ENCODE assay signal across 25 cellular contexts in the genomic region with DNA sequence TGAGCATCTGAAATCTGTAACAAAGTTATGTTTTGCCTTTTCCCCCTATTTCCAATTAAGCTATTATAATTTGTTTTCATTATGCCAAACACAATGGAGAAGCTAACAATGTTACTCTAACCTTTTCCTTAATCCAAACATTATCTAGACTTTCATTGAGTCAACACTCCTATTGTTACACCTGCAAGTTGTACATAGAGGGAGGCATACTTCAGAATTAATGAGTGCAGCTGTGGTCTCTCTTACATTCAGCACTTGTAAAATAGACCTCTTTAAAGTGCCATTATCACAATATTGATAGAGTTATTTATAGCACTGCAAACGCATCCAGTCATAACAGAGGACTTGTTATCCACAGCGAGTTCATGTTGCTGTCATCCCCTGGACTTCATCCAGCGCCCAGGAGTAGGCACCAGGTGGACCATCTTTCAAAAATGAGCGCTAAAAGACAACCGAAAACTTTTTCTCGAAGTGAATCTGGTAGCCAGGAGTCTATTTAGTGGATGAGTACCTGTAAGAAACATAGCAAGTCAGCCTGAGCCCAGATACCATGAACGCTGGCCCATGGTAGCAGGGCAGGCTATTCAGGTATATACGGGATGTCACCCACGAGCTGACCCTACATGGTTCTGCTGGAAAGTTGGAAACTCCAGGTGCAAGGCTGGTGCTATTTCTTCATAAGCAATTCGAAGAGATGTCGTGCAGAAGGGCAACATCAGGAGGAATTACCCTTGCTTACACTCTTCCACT.
A peak's percentile ranks its signal among the peaks of the same experiment; 100 is the strongest.
DNase-seq lines count a peak whose midpoint lies in the region; ATAC-seq and TF ChIP-seq lines count a peak whose summit lies in the region.
"Had no signal": no experiment of that assay in that cellular context is flagged by ENCODE, and none has a peak within 500 bp of the region (broad histone marks: within the 10 kb centered on the region; RNA-seq: fewer than 3 reads in every experiment).

No MANE protein-coding gene starts in this region.

- intact Hi-C loops in Right ventricle myocardium superior (cut with DNase I): no loop called here
- intact Hi-C loops in left ventricle myocardium inferior (cut with micrococcal nuclease): no loop called here
- intact Hi-C loops in activated CD4-positive, alpha-beta T cell treated with anti-CD3 and anti-CD28 coated beads, Interleukin-2, amount 10 ng/mL, durations not matched to agents 24 days and 14 days (cut with micrococcal nuclease): no loop called here

- H3K36me3 ChIP-seq in left ventricle myocardium inferior (no peaks in the 10 kb centered on the region), GM23248 (ENCODE audit: low read depth) (no peaks in the 10 kb centered on the region)
- H3K36me3 ChIP-seq: ascending aorta, esophagus squamous epithelium, upper lobe of right lung had no signal

- no peak overlapping the region for H3K9ac ChIP-seq in GM23248
- H3K9ac ChIP-seq: SK-N-SH had no signal

- TF ChIP-seq CTCF in left ventricle myocardium inferior (IDR thresholded peaks at IDR 0.05; ENCODE audit: borderline replicate concordance) (no peak), chondrocyte (IDR thresholded peaks at IDR 0.05) (no peak)

- peak; percentile 53 for ATAC-seq in Right ventricle myocardium superior (ENCODE audit: poor library complexity)
- no peak for ATAC-seq in GM18907 (IDR thresholded peaks at IDR 0.05; ENCODE audit: unreplicated experiment)
- ATAC-seq: activated T-cell treated with anti-CD3 and anti-CD28 coated beads, Interleukin-2, amount 50 U/mL, for 72 hours; HCT116; left lobe of liver; Panc1; stimulated activated naive CD8-positive, alpha-beta T cell treated with anti-CD3 and anti-CD28 coated beads, Interleukin-15, amount 100 ng/mL, for 72 hours; upper lobe of right lung; WTC11 had no signal

- 72% methylated on average over 11 of the region's 11 CpGs for WGBS in GM23248 (ENCODE audit: low coverage in 1 of 2, low lambda C conversion rate in 2 of 2, missing lambda C conversion rate in 2 of 2), 2 experiments

- H3K27ac ChIP-seq in left ventricle myocardium inferior (replicated peaks) (no peak overlapping the region), GM23248 (no peak overlapping the region)
- H3K27ac ChIP-seq: esophagus squamous epithelium, skin epidermis, upper lobe of right lung had no signal

- no peak overlapping the region for H3K4me2 ChIP-seq in GM23248 (ENCODE audit: unreplicated experiment)
- H3K4me2 ChIP-seq: SK-N-SH had no signal

- no peak overlapping the region for H3K4me3 ChIP-seq in left ventricle myocardium inferior
- H3K4me3 ChIP-seq in GM23248: no peak overlapping the region
- H3K4me3 ChIP-seq: ascending aorta, esophagus squamous epithelium, skin epidermis, upper lobe of right lung had no signal

- no peaks in the 10 kb centered on the region for H3K4me1 Mint-ChIP-seq in activated CD4-positive, alpha-beta T cell treated with anti-CD3 and anti-CD28 coated beads, Interleukin-2, amount 10 ng/mL, durations not matched to agents 24 days and 14 days
- H3K4me1 Mint-ChIP-seq in chondrocyte (ENCODE audit: low read depth): peaks cover 13% of the 10 kb centered on the region
- H3K4me1 Mint-ChIP-seq: IgD-negative memory B cell; stimulated activated naive CD8-positive, alpha-beta T cell treated with anti-CD3 and anti-CD28 coated beads, Interleukin-15, amount 100 ng/mL, for 72 hours had no signal

- H3K9me3 Mint-ChIP-seq in activated CD4-positive, alpha-beta T cell treated with anti-CD3 and anti-CD28 coated beads, Interleukin-2, amount 10 ng/mL, durations not matched to agents 24 days and 14 days: no peaks in the 10 kb centered on the region
- no peaks in the 10 kb centered on the region for H3K9me3 Mint-ChIP-seq in chondrocyte (ENCODE audit: low read depth)
- H3K9me3 Mint-ChIP-seq: activated T-cell treated with anti-CD3 and anti-CD28 coated beads, Interleukin-2, amount 50 U/mL, for 72 hours; IgD-negative memory B cell; nephron progenitor cell; stimulated activated naive CD8-positive, alpha-beta T cell treated with anti-CD3 and anti-CD28 coated beads, Interleukin-15, amount 100 ng/mL, for 72 hours; T-helper 2 cell treated with Interferon-gamma antibody and Interleukin-4, amounts not matched to agents 5 μg/mL and 100 μg/mL, for 36 hours; WTC11 had no signal

- no peaks in the 10 kb centered on the region for H3K9me2 ChIP-seq in GM23248 (ENCODE audit: insufficient read depth)
- H3K9me2 ChIP-seq: SK-N-SH had no signal

- H3K4me1 ChIP-seq in left ventricle myocardium inferior: peaks cover 28% of the 10 kb centered on the region
- H3K4me1 ChIP-seq in GM23248 (ENCODE audit: insufficient read depth): no peaks in the 10 kb centered on the region
- H3K4me1 ChIP-seq: esophagus squamous epithelium, upper lobe of right lung had no signal

- peaks cover 9% of the 10 kb centered on the region for H3K27me3 Mint-ChIP-seq in activated CD4-positive, alpha-beta T cell treated with anti-CD3 and anti-CD28 coated beads, Interleukin-2, amount 10 ng/mL, durations not matched to agents 24 days and 14 days
- no peaks in the 10 kb centered on the region for H3K27me3 Mint-ChIP-seq in chondrocyte (ENCODE audit: low read depth)

- H4K20me1 ChIP-seq in GM23248 (ENCODE audit: insufficient read depth): no peaks in the 10 kb centered on the region

- no peaks in the 10 kb centered on the region for H3K9me3 ChIP-seq in left ventricle myocardium inferior (replicated peaks)
- no peaks in the 10 kb centered on the region for H3K9me3 ChIP-seq in GM23248 (ENCODE audit: low read depth)
- H3K9me3 ChIP-seq: ascending aorta, esophagus squamous epithelium, SK-N-SH, upper lobe of right lung had no signal

- DNase-seq in Right ventricle myocardium superior (no peak), left ventricle myocardium inferior (no peak), NCI-H2029 (lab: John Stamatoyannopoulos, UW) (peak; percentile 99), NCI-H748 (lab: John Stamatoyannopoulos, UW; ENCODE audit: unreplicated experiment) (peak; percentile 99), GM23248 (no peak), chondrocyte (ENCODE audit: low spot score) (no peak)
- DNase-seq in activated CD4-positive, alpha-beta T cell treated with anti-CD3 and anti-CD28 coated beads, Interleukin-2, amount 10 ng/mL, durations not matched to agents 24 days and 14 days: no peak
- DNase-seq: activated naive CD4-positive, alpha-beta T cell treated with anti-CD3 and anti-CD28 coated beads, Interleukin-2, amount 50 U/mL, for 16 hours; activated T-cell treated with anti-CD3 and anti-CD28 coated beads, Interleukin-2, amount 50 U/mL, for 72 hours; effector CD8-positive, alpha-beta T cell; esophagus squamous epithelium; nephron progenitor cell; SK-N-SH; stimulated activated CD4-positive, alpha-beta T cell treated with anti-CD3 and anti-CD28 coated beads, Interleukin-2, amount 100 ng/mL, for 48 hours; stimulated activated naive CD8-positive, alpha-beta T cell treated with anti-CD3 and anti-CD28 coated beads, Interleukin-15, amount 100 ng/mL, for 72 hours; upper lobe of right lung had no signal

- H3K4me3 Mint-ChIP-seq in activated CD4-positive, alpha-beta T cell treated with anti-CD3 and anti-CD28 coated beads, Interleukin-2, amount 10 ng/mL, durations not matched to agents 24 days and 14 days: no peak overlapping the region
- no peak overlapping the region for H3K4me3 Mint-ChIP-seq in chondrocyte (ENCODE audit: unreplicated experiment)
- H3K4me3 Mint-ChIP-seq: activated T-cell treated with anti-CD3 and anti-CD28 coated beads, Interleukin-2, amount 50 U/mL, for 72 hours; IgD-negative memory B cell; nephron progenitor cell; stimulated activated naive CD8-positive, alpha-beta T cell treated with anti-CD3 and anti-CD28 coated beads, Interleukin-15, amount 100 ng/mL, for 72 hours; T-helper 2 cell treated with Interferon-gamma antibody and Interleukin-4, amounts not matched to agents 5 μg/mL and 100 μg/mL, for 36 hours; WTC11 had no signal

- H2AFZ ChIP-seq in GM23248: no peak overlapping the region

- H3K27me3 ChIP-seq in left ventricle myocardium inferior (ENCODE audit: low read depth) (no peaks in the 10 kb centered on the region), GM23248 (replicated peaks; ENCODE audit: insufficient read depth) (peaks cover 8% of the 10 kb centered on the region)
- H3K27me3 ChIP-seq: ascending aorta, upper lobe of right lung had no signal

- H3K79me2 ChIP-seq in GM23248 (ENCODE audit: insufficient read depth): no peaks in the 10 kb centered on the region

- no peak overlapping the region for H3K27ac Mint-ChIP-seq in activated CD4-positive, alpha-beta T cell treated with anti-CD3 and anti-CD28 coated beads, Interleukin-2, amount 10 ng/mL, durations not matched to agents 24 days and 14 days
- H3K27ac Mint-ChIP-seq in chondrocyte (ENCODE audit: unreplicated experiment): no peak overlapping the region
- H3K27ac Mint-ChIP-seq: activated T-cell treated with anti-CD3 and anti-CD28 coated beads, Interleukin-2, amount 50 U/mL, for 72 hours; IgD-negative memory B cell; nephron progenitor cell; stimulated activated naive CD8-positive, alpha-beta T cell treated with anti-CD3 and anti-CD28 coated beads, Interleukin-15, amount 100 ng/mL, for 72 hours; T-helper 2 cell treated with Interferon-gamma antibody and Interleukin-4, amounts not matched to agents 5 μg/mL and 100 μg/mL, for 36 hours; WTC11 had no signal

- in situ Hi-C loops in GM23248 (cut with MboI): no loop called here

- no peaks in the 10 kb centered on the region for H3K36me3 Mint-ChIP-seq in activated CD4-positive, alpha-beta T cell treated with anti-CD3 and anti-CD28 coated beads, Interleukin-2, amount 10 ng/mL, durations not matched to agents 24 days and 14 days (ENCODE audit: low read depth)
- H3K36me3 Mint-ChIP-seq in chondrocyte (ENCODE audit: low read depth): no peaks in the 10 kb centered on the region
- H3K36me3 Mint-ChIP-seq: IgD-negative memory B cell, WTC11 had no signal

- H3F3A ChIP-seq in GM23248 (ENCODE audit: insufficient read depth): no peaks in the 10 kb centered on the region

Comparison
In these comparisons a context has a peak if more than half of its experiments do, and no peak if none do; other contexts are left out.
1. DNase-seq: peak in NCI-H2029 (single experiment) and NCI-H748 (single experiment); none in Right ventricle myocardium superior (single experiment), left ventricle myocardium inferior (single experiment), GM23248 (single experiment), activated CD4-positive, alpha-beta T cell treated with anti-CD3 and anti-CD28 coated beads, Interleukin-2, amount 10 ng/mL, durations not matched to agents 24 days and 14 days (single experiment) and chondrocyte (single experiment).